In genomic region chr22:30279389-30279788, GRCh38 we compare ENCODE assay signal across 1 cellular context.
TF ChIP-seq lines count a peak whose summit lies in the region.

No MANE protein-coding gene starts in this region.

TF ChIP-seq in HepG2, 621 proteins besides CTCF, POLR2A, EP300 and RAD21:
- TF ChIP-seq ZBTB8A (CRISPR knock-in tag; IDR thresholded peaks at IDR 0.05; ENCODE audit: borderline replicate concordance, low read depth) (no peak), ZFX (CRISPR knock-in tag; IDR thresholded peaks at IDR 0.05; ENCODE audit: low read depth) (no peak), MEIS1 (CRISPR knock-in tag; IDR thresholded peaks at IDR 0.05; ENCODE audit: borderline replicate concordance) (no peak), ZNF768 (CRISPR knock-in tag; IDR thresholded peaks at IDR 0.05) (peak; percentile 50; the same call in 1 of the 2 replicates), ZNF232 (CRISPR knock-in tag; IDR thresholded peaks at IDR 0.05; ENCODE audit: borderline replicate concordance) (no peak)
